ENCODE assay signal across 19 cellular contexts in the genomic region with DNA sequence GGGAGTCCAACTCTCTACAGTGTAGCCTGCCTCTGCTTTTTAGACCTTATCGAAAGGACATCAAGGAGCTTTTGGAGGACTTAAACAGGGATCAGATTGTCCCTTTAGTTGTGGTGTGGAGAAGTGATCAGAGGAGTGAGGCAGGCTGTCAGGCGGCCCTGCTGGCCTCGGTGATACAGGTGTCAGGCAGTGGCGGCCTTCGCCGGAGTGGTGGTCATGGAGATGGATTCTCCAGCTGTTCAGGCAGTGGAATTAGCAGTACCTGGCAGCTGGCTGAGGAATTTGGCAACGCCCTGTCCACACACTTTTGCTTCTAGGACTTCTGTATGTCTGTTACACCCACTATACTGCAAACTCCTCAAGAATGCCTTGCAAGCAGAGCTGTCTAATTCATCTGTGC. TPM values are rescaled to one million over a fixed set of nuclear protein-coding genes. Genes with fewer than 3 reads are reported as not detected.
DNase-seq lines count a peak whose midpoint lies in the region; ATAC-seq, FAIRE-seq and TF ChIP-seq lines count a peak whose summit lies in the region.
"Had no signal": no experiment of that assay in that cellular context is flagged by ENCODE, and none has a peak within 500 bp of the region (broad histone marks: within the 10 kb centered on the region; RNA-seq: fewer than 3 reads in every experiment).

No MANE protein-coding gene starts in this region.

- POLR2A ChIA-PET in IMR-90 (lab: Charles Lee; ENCODE audit: unreplicated experiment), result no interaction called here

- H3K18ac ChIP-seq in IMR-90 (ENCODE audit: low read depth, low read length), result no peak overlapping the region

- H3K9me3 ChIP-seq in IMR-90 (ENCODE audit: control insufficient read depth, insufficient read depth, low read length) (no peaks in the 10 kb centered on the region), kidney (ENCODE audit: control insufficient read depth in 1 of 2, low read length in 2 of 2) (no peaks in the 10 kb centered on the region)
- H3K9me3 ChIP-seq: BE2C had no signal

- no peaks in the 10 kb centered on the region for H3K79me1 ChIP-seq in IMR-90 (ENCODE audit: low read depth in 1 of 2, low read length in 2 of 2)

- no peak for TF ChIP-seq RAD21 in IMR-90 (IDR thresholded peaks at IDR 0.05; ENCODE audit: low read length)

- no peak overlapping the region for H3K4ac ChIP-seq in IMR-90 (ENCODE audit: low read depth, low read length)

- intact Hi-C loops in IMR-90 (cut with micrococcal nuclease), result no loop called here
- intact Hi-C loops in posterior vena cava (cut with DNase I), result no loop called here
- intact Hi-C loops in kidney (cut with DNase I), result no loop called here

- in situ Hi-C loops in IMR-90 (cut with MboI; ENCODE audit: low sequenced_read_pairs) (no loop called here), ACHN (cut with HindIII; ENCODE audit: low pct_ligation_motif_present, low pct_unique_long_range_greater_than_20kb, low sequenced_read_pairs) (no loop called here)

- no peak overlapping the region for H2BK15ac ChIP-seq in IMR-90 (ENCODE audit: low read depth, low read length)

- H3K27ac ChIP-seq in IMR-90 (ENCODE audit: insufficient read depth, low read length) (no peak overlapping the region), epithelial cell of prostate (peak overlapping the region; percentile 67), kidney (ENCODE audit: low read depth in 2 of 2, low read length in 2 of 2) (no peak overlapping the region)
- H3K27ac ChIP-seq: C4-2B had no signal

- H3K36me3 ChIP-seq in IMR-90 (ENCODE audit: control insufficient read depth, insufficient read depth, low read length), result no peaks in the 10 kb centered on the region
- no peaks in the 10 kb centered on the region for H3K36me3 ChIP-seq in kidney (ENCODE audit: control insufficient read depth in 1 of 2, insufficient read depth in 2 of 2, low read length in 2 of 2)
- H3K36me3 ChIP-seq: BE2C had no signal

- no peak overlapping the region for H4K5ac ChIP-seq in IMR-90 (ENCODE audit: low read depth, low read length)

- TF ChIP-seq CTCF in IMR-90 (conservative IDR thresholded peaks at IDR 0.05; ENCODE audit: low read depth, low read length) (no peak), kidney (IDR thresholded peaks at IDR 0.05; ENCODE audit: borderline replicate concordance, extremely low read depth, insufficient read depth) (no peak)

- no peak overlapping the region for H2AK9ac ChIP-seq in IMR-90 (replicated peaks; ENCODE audit: low read depth, low read length, poor library complexity)

- H2BK5ac ChIP-seq in IMR-90 (ENCODE audit: low read depth, low read length, poor library complexity, severe bottlenecking), result no peak overlapping the region

- H3K23ac ChIP-seq in IMR-90 (ENCODE audit: low read depth, low read length), result no peak overlapping the region

- H4K91ac ChIP-seq in IMR-90 (ENCODE audit: insufficient read depth, low read depth, low read length), result no peak overlapping the region

- no peak for ATAC-seq in IMR-90 (ENCODE audit: low read depth)
- ATAC-seq: GM23338 had no signal

- H3K4me3 ChIP-seq in IMR-90 (ENCODE audit: insufficient read depth, low read depth, low read length), result no peak overlapping the region
- no peak overlapping the region for H3K4me3 ChIP-seq in kidney (ENCODE audit: low read length in 2 of 2)
- H3K4me3 ChIP-seq: GM23338 had no signal

- no peak overlapping the region for H2BK120ac ChIP-seq in IMR-90 (ENCODE audit: low read depth, low read length)

- TF ChIP-seq POLR2A in IMR-90 (IDR thresholded peaks at IDR 0.05; ENCODE audit: low read depth, low read length), result no peak

- H2AFZ ChIP-seq in IMR-90 (replicated peaks; ENCODE audit: low read length, poor library complexity), result peak overlapping the region; percentile 43
- H2AFZ ChIP-seq: GM23338 had no signal

- CTCF ChIA-PET in IMR-90 (lab: Yijun Ruan, JAX), result no interaction called here

- DNase-seq in IMR-90 (no peak), SW480 (ENCODE audit: low spot score) (peak; percentile 23), epithelial cell of prostate (ENCODE audit: low read depth, low spot score) (no peak), posterior vena cava (ENCODE audit: low spot score) (peak; percentile 73), occipital lobe (lab: John Stamatoyannopoulos, UW) (no peak), ACHN (no peak), kidney (no peak)
- DNase-seq: BE2C; CD4-positive, alpha-beta memory T cell; COR-L47; DMS153; DMS79 treated with DMSO at 0.1 percent for 48 hours; EL; H7 had no signal

- H4K20me1 ChIP-seq in IMR-90 (ENCODE audit: insufficient read depth, low read length), result no peaks in the 10 kb centered on the region

- no peak overlapping the region for H3K14ac ChIP-seq in IMR-90 (replicated peaks; ENCODE audit: low read depth, low read length)

- H3K9ac ChIP-seq in IMR-90 (ENCODE audit: low read depth, low read length) (no peak overlapping the region), kidney (ENCODE audit: low read length in 2 of 2) (no peak overlapping the region)

- H3K4me1 ChIP-seq in IMR-90 (ENCODE audit: control insufficient read depth, insufficient read depth, low read length) (no peaks in the 10 kb centered on the region; the same call in 1 of the 2 replicates), kidney (ENCODE audit: control insufficient read depth in 1 of 2, insufficient read depth in 1 of 2, low read depth in 1 of 2, low read length in 2 of 2) (peaks cover 9 to 15% of the 10 kb centered on the region in 2 donors)
- H3K4me1 ChIP-seq: BE2C had no signal

- H2AK5ac ChIP-seq in IMR-90 (ENCODE audit: low read depth, low read length), result no peak overlapping the region

- no peak overlapping the region for H2BK20ac ChIP-seq in IMR-90 (ENCODE audit: low read depth, low read length)

- dilution Hi-C loops in IMR-90 (cut with HindIII; ENCODE audit: low sequenced_read_pairs, unreplicated experiment), result no loop called here

- no peak overlapping the region for H3K4me2 ChIP-seq in IMR-90 (ENCODE audit: low read depth, low read length)
- H3K4me2 ChIP-seq: GM23338 had no signal

- FAIRE-seq in kidney (lab: Jason Lieb, UNC), result no peak
- FAIRE-seq: D721Med, G401.6, GM12891 had no signal

- H3K56ac ChIP-seq in IMR-90 (ENCODE audit: extremely low read depth, insufficient read depth, low read length), result no peak overlapping the region

- no peaks in the 10 kb centered on the region for H3K9me1 ChIP-seq in IMR-90 (ENCODE audit: insufficient read depth, low read length)

- H4K8ac ChIP-seq in IMR-90 (ENCODE audit: low read depth in 2 of 2, low read length in 2 of 2), result no peak overlapping the region

- H3K27me3 ChIP-seq in IMR-90 (ENCODE audit: control insufficient read depth, insufficient read depth, low read length), result peaks cover 13% of the 10 kb centered on the region
- H3K27me3 ChIP-seq: BE2C had no signal

- WGBS in IMR-90 (ENCODE audit: extremely low coverage in 2 of 2, insufficient read length in 1 of 2), 2 experiments, result no CpG with 5 or more reads among the region's 7 CpGs

- BruUV-seq in IMR-90 (replicated peaks; lab: Mats Ljungman, UMichigan), result no TSS peak

TF ChIP-seq in IMR-90, 13 proteins besides CTCF, POLR2A, EP300 and RAD21:
- TF ChIP-seq FOS (IDR thresholded peaks at IDR 0.05; ENCODE audit: low read depth, low read length) (no peak), RCOR1 (IDR thresholded peaks at IDR 0.05; ENCODE audit: insufficient replicate concordance, low read length) (no peak), CHD1 (IDR thresholded peaks at IDR 0.05; ENCODE audit: low read depth, low read length) (no peak), CEBPB (IDR thresholded peaks at IDR 0.05; ENCODE audit: low read depth, low read length) (no peak), RFX5 (IDR thresholded peaks at IDR 0.05; ENCODE audit: low read depth, low read length) (no peak), SMC3 (IDR thresholded peaks at IDR 0.05; ENCODE audit: low read depth, low read length) (no peak), MAZ (IDR thresholded peaks at IDR 0.05; ENCODE audit: borderline replicate concordance, low read depth, low read length) (no peak), MXI1 (IDR thresholded peaks at IDR 0.05; ENCODE audit: borderline replicate concordance, low read depth, low read length) (no peak), NFE2L2 (IDR thresholded peaks at IDR 0.05; ENCODE audit: low read depth, low read length) (no peak), BHLHE40 (IDR thresholded peaks at IDR 0.05; ENCODE audit: low read depth, low read length) (no peak), MAFK (IDR thresholded peaks at IDR 0.05; ENCODE audit: low read depth, low read length) (no peak)
- TF ChIP-seq, protein P1, sequence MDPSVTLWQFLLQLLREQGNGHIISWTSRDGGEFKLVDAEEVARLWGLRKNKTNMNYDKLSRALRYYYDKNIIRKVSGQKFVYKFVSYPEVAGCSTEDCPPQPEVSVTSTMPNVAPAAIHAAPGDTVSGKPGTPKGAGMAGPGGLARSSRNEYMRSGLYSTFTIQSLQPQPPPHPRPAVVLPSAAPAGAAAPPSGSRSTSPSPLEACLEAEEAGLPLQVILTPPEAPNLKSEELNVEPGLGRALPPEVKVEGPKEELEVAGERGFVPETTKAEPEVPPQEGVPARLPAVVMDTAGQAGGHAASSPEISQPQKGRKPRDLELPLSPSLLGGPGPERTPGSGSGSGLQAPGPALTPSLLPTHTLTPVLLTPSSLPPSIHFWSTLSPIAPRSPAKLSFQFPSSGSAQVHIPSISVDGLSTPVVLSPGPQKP (IDR thresholded peaks at IDR 0.05; ENCODE audit: borderline replicate concordance, low read depth, low read length), result no peak
- TF ChIP-seq, protein P2, sequence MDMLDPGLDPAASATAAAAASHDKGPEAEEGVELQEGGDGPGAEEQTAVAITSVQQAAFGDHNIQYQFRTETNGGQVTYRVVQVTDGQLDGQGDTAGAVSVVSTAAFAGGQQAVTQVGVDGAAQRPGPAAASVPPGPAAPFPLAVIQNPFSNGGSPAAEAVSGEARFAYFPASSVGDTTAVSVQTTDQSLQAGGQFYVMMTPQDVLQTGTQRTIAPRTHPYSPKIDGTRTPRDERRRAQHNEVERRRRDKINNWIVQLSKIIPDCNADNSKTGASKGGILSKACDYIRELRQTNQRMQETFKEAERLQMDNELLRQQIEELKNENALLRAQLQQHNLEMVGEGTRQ (IDR thresholded peaks at IDR 0.05; ENCODE audit: low read depth, low read length), result no peak

RNA-seq across cellular contexts. Expression of a gene that starts 4.2 kb away (rescaled TPM):
- total RNA-seq in IMR-90 (2012; rRNA removed) (under 0.01 and 0.18 TPM in 2 replicates), posterior vena cava (10 to 100 TPM in 1 of 2 donors, 1 to 10 TPM in 1; 9.4 to 11.1 TPM), occipital lobe (0.78 TPM), kidney (151 TPM)
- polyA plus RNA-seq in IMR-90 (2012; rRNA removed) (0.09 and 0.10 TPM in 2 replicates), kidney (ENCODE audit: insufficient read depth, low read depth, low replicate concordance) (33.1 TPM)
- 0.03 TPM in 1 of 2 replicates, not detected in the other for polyA plus RNA-seq in IMR-90 (2012; cell fraction: cytosol; rRNA removed)
- 0.03 and 0.09 TPM in 2 replicates for polyA plus RNA-seq in IMR-90 (2012; cell fraction: nucleus; rRNA removed; ENCODE audit: low replicate concordance)

Comparison
In these comparisons a context has a peak if more than half of its experiments do, and no peak if none do; other contexts are left out.
1. DNase-seq: peak in SW480 (single experiment) and posterior vena cava (single experiment); none in IMR-90 (single experiment), epithelial cell of prostate (single experiment), occipital lobe (single experiment), ACHN (single experiment) and kidney (single experiment).
2. RNA of a gene that starts 4.2 kb away (total RNA-seq): 151 TPM in kidney (single experiment); 9.4 to 11.1 TPM in posterior vena cava, 0.78 TPM in occipital lobe (single experiment) and under 0.01 to 0.18 TPM in IMR-90; every median in the first group is over 10 times any median in the second.